34 cellular contexts compared by ENCODE assay signal in the genomic region with DNA sequence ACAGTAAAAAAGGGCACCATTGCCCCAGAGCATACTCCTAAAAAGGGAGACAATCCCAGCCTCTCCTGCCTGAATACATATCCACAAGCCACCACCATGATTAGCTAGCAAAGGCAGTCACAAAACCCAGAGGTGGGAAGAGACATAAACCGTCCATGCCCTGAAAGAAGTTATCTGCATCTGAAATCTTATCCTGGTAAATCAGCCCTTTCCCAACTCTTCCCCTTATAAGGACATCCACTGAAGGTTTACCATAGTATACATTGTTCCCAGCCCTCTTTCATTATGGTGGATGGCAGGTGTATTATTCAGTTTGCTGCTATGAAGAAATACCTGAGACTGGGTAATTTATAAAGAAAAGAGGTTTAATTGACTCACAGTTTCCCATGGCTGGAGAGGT.
"Had no signal": no experiment of that assay in that cellular context is flagged by ENCODE, and none has a peak within 500 bp of the region (broad histone marks: within the 10 kb centered on the region; RNA-seq: fewer than 3 reads in every experiment).

No MANE protein-coding gene starts in this region.

- H3K36me3 ChIP-seq: breast epithelium, cardiac muscle cell, colonic mucosa, gastrocnemius medialis had no signal

- H3K4me3 ChIP-seq: ascending aorta, breast epithelium, cardiac muscle cell, colonic mucosa, esophagus muscularis mucosa, gastrocnemius medialis had no signal

- DNase-seq: activated CD4-positive, alpha-beta memory T cell treated with anti-CD3 and anti-CD28 coated beads for 36 hours; activated CD4-positive, alpha-beta T cell treated with anti-CD3 and anti-CD28 coated beads for 36 hours; activated CD4-positive, alpha-beta T cell treated with anti-CD3 and anti-CD28 coated beads, Interleukin-2, amount 10 ng/mL, durations not matched to agents 24 days and 14 days; activated CD4-positive, CD25-positive, alpha-beta regulatory T cell; activated CD4-positive, CD25-positive, alpha-beta regulatory T cell treated with anti-CD3 and anti-CD28 coated beads, Interleukin-2, amount 50 U/mL, for 72 hours; activated CD8-positive, alpha-beta memory T cell treated with anti-CD3 and anti-CD28 coated beads, Interleukin-2, amount 10 ng/mL, durations not matched to agents 7 days and 5 days; activated CD8-positive, alpha-beta memory T cell treated with anti-CD3 and anti-CD28 coated beads, Interleukin-2, amount 50 U/mL, for 4 hours; activated CD8-positive, alpha-beta T cell treated with anti-CD3 and anti-CD28 coated beads, Interleukin-2, amount 10 ng/mL, durations not matched to agents 7 days and 5 days; activated effector memory CD4-positive, alpha-beta T cell treated with anti-CD3 and anti-CD28 coated beads, Interleukin-2, amount 50 U/mL, for 16 hours; activated naive CD4-positive, alpha-beta T cell treated with anti-CD3 and anti-CD28 coated beads for 36 hours; activated naive CD8-positive, alpha-beta T cell treated with anti-CD3 and anti-CD28 coated beads, Interleukin-2, amount 10 ng/mL, durations not matched to agents 7 days and 5 days; activated T-cell treated with anti-CD3 and anti-CD28 coated beads, Interleukin-2, amount 50 U/mL, for 1 hour; activated T-cell treated with anti-CD3 and anti-CD28 coated beads, Interleukin-2, amount 50 U/mL, for 48 hours; central memory CD4-positive, alpha-beta T cell; cerebellar nuclear complex; colonic mucosa; effector CD8-positive, alpha-beta T cell; erythroblast; foreskin keratinocyte; gastrocnemius medialis; glutamatergic neuron; T-helper 1 cell; T-helper 17 cell; T1000; WERI-Rb-1 had no signal

- H3K27ac Mint-ChIP-seq: activated CD4-positive, alpha-beta memory T cell treated with anti-CD3 and anti-CD28 coated beads for 36 hours; activated CD4-positive, alpha-beta T cell treated with anti-CD3 and anti-CD28 coated beads for 36 hours; activated CD4-positive, alpha-beta T cell treated with anti-CD3 and anti-CD28 coated beads, Interleukin-2, amount 10 ng/mL, durations not matched to agents 24 days and 14 days; activated CD8-positive, alpha-beta memory T cell treated with anti-CD3 and anti-CD28 coated beads, Interleukin-2, amount 10 ng/mL, durations not matched to agents 7 days and 5 days; activated CD8-positive, alpha-beta T cell treated with anti-CD3 and anti-CD28 coated beads, Interleukin-2, amount 10 ng/mL, durations not matched to agents 7 days and 5 days; activated naive CD4-positive, alpha-beta T cell treated with anti-CD3 and anti-CD28 coated beads for 36 hours; activated naive CD4-positive, alpha-beta T cell treated with anti-CD3 and anti-CD28 coated beads, Interleukin-2, amount 50 U/mL, for 72 hours; activated naive CD8-positive, alpha-beta T cell treated with anti-CD3 and anti-CD28 coated beads, Interleukin-2, amount 10 ng/mL, durations not matched to agents 7 days and 5 days; activated T-helper 1 cell treated with anti-CD3 and anti-CD28 coated beads, Interleukin-12 subunit alpha, Interleukin-12 subunit beta, Interleukin-2, Interleukin-4 antibody, amounts not matched to agents 30 ng/mL and 10 ng/mL and 1 ng/mL, durations not matched to agents 14 hours and 24 hours and 36 hours; activated T-helper 2 cell treated with anti-CD3 and anti-CD28 coated beads, Interferon-gamma antibody, Interleukin-2, Interleukin-4, amounts not matched to agents 10 μg/mL and 5 μg/mL and 100 μg/mL, durations not matched to agents 14 hours and 24 hours and 36 hours; brain; T-helper 17 cell; T-helper 2 cell treated with Interferon-gamma antibody and Interleukin-4, amounts not matched to agents 5 μg/mL and 100 μg/mL, for 36 hours had no signal

- H3K9me3 Mint-ChIP-seq: activated CD4-positive, alpha-beta memory T cell treated with anti-CD3 and anti-CD28 coated beads for 36 hours; activated CD4-positive, alpha-beta T cell treated with anti-CD3 and anti-CD28 coated beads, Interleukin-2, amount 10 ng/mL, durations not matched to agents 24 days and 14 days; activated naive CD4-positive, alpha-beta T cell treated with anti-CD3 and anti-CD28 coated beads for 36 hours; activated naive CD4-positive, alpha-beta T cell treated with anti-CD3 and anti-CD28 coated beads, Interleukin-2, amount 50 U/mL, for 72 hours; activated T-helper 2 cell treated with anti-CD3 and anti-CD28 coated beads, Interferon-gamma antibody, Interleukin-2, Interleukin-4, amounts not matched to agents 10 μg/mL and 5 μg/mL and 100 μg/mL, durations not matched to agents 14 hours and 24 hours and 36 hours; T-helper 2 cell treated with Interferon-gamma antibody and Interleukin-4, amounts not matched to agents 5 μg/mL and 100 μg/mL, for 36 hours had no signal

- ATAC-seq: activated CD4-positive, alpha-beta T cell treated with anti-CD3 and anti-CD28 coated beads for 36 hours; activated CD8-positive, alpha-beta memory T cell treated with anti-CD3 and anti-CD28 coated beads, Interleukin-2, amount 10 ng/mL, durations not matched to agents 7 days and 5 days; activated CD8-positive, alpha-beta T cell treated with anti-CD3 and anti-CD28 coated beads, Interleukin-2, amount 10 ng/mL, durations not matched to agents 7 days and 5 days; activated naive CD4-positive, alpha-beta T cell treated with anti-CD3 and anti-CD28 coated beads, Interleukin-2, amount 50 U/mL, for 72 hours; gastrocnemius medialis; T-helper 17 cell had no signal

- H3K27me3 ChIP-seq: ascending aorta, breast epithelium, cardiac muscle cell, colonic mucosa, esophagus muscularis mucosa, gastrocnemius medialis had no signal

- H3K4me3 Mint-ChIP-seq: activated CD4-positive, alpha-beta memory T cell treated with anti-CD3 and anti-CD28 coated beads for 36 hours; activated CD4-positive, alpha-beta T cell treated with anti-CD3 and anti-CD28 coated beads for 36 hours; activated CD4-positive, alpha-beta T cell treated with anti-CD3 and anti-CD28 coated beads, Interleukin-2, amount 10 ng/mL, durations not matched to agents 24 days and 14 days; activated CD8-positive, alpha-beta memory T cell treated with anti-CD3 and anti-CD28 coated beads, Interleukin-2, amount 10 ng/mL, durations not matched to agents 7 days and 5 days; activated CD8-positive, alpha-beta T cell treated with anti-CD3 and anti-CD28 coated beads, Interleukin-2, amount 10 ng/mL, durations not matched to agents 7 days and 5 days; activated naive CD4-positive, alpha-beta T cell treated with anti-CD3 and anti-CD28 coated beads for 36 hours; activated naive CD8-positive, alpha-beta T cell treated with anti-CD3 and anti-CD28 coated beads, Interleukin-2, amount 10 ng/mL, durations not matched to agents 7 days and 5 days; activated T-helper 1 cell treated with anti-CD3 and anti-CD28 coated beads, Interleukin-12 subunit alpha, Interleukin-12 subunit beta, Interleukin-2, Interleukin-4 antibody, amounts not matched to agents 30 ng/mL and 10 ng/mL and 1 ng/mL, durations not matched to agents 14 hours and 24 hours and 36 hours; brain; T-helper 17 cell; T-helper 2 cell treated with Interferon-gamma antibody and Interleukin-4, amounts not matched to agents 5 μg/mL and 100 μg/mL, for 36 hours had no signal

- H3K9me3 ChIP-seq: ascending aorta, breast epithelium, colonic mucosa, esophagus muscularis mucosa, gastrocnemius medialis had no signal

- H3K4me1 Mint-ChIP-seq: brain had no signal

- H3K36me3 Mint-ChIP-seq: activated CD4-positive, alpha-beta memory T cell treated with anti-CD3 and anti-CD28 coated beads for 36 hours; activated naive CD4-positive, alpha-beta T cell treated with anti-CD3 and anti-CD28 coated beads, Interleukin-2, amount 50 U/mL, for 72 hours had no signal

- H3K4me1 ChIP-seq: breast epithelium, colonic mucosa, esophagus muscularis mucosa, foreskin keratinocyte, gastrocnemius medialis had no signal

- H3K27ac ChIP-seq: breast epithelium, cardiac muscle cell, colonic mucosa, esophagus muscularis mucosa, foreskin keratinocyte, gastrocnemius medialis, WERI-Rb-1 had no signal

- H3K27me3 Mint-ChIP-seq: activated CD4-positive, alpha-beta T cell treated with anti-CD3 and anti-CD28 coated beads for 36 hours; brain had no signal
